In genomic region chr7:16989883-16990413, GRCh38 we compare ENCODE assay signal across 9 cellular contexts.
A peak's percentile ranks its signal among the peaks of the same experiment; 100 is the strongest.
DNase-seq lines count a peak whose midpoint lies in the region; ATAC-seq and TF ChIP-seq lines count a peak whose summit lies in the region.
"Had no signal": no experiment of that assay in that cellular context is flagged by ENCODE, and none has a peak within 500 bp of the region (broad histone marks: within the 10 kb centered on the region; RNA-seq: fewer than 3 reads in every experiment).

No MANE protein-coding gene starts in this region.

- peak; percentile 99 for DNase-seq in COLO829 (ENCODE audit: low spot score)
- peak; percentile 74 for DNase-seq in NCI-H345 (lab: John Stamatoyannopoulos, UW)
- DNase-seq in coronary artery (ENCODE audit: low spot score): peak; percentile 77
- peak in 1 of 2 experiments; percentile 38 for DNase-seq in mesothelial cell of epicardium (ENCODE audit: low spot score in 2 of 2, unreplicated experiment in 2 of 2)
- no peak for DNase-seq in GM20000 (ENCODE audit: low spot score)
- DNase-seq in stimulated activated CD4-positive, alpha-beta T cell treated with anti-CD3 and anti-CD28 coated beads, Interleukin-4, amount 100 ng/mL, for 4 hours: no peak
- DNase-seq in activated naive CD8-positive, alpha-beta T cell treated with anti-CD3 and anti-CD28 coated beads, Interleukin-2, amount 50 U/mL, for 24 hours: no peak
- DNase-seq: activated naive CD8-positive, alpha-beta T cell treated with anti-CD3 and anti-CD28 coated beads, Interleukin-2, amount 10 ng/mL, durations not matched to agents 7 days and 5 days had no signal

- H3K4me3 ChIP-seq in coronary artery: peak overlapping the region; percentile 49

- no peak for ATAC-seq in GM18519 (IDR thresholded peaks at IDR 0.05; ENCODE audit: low FRiP score, unreplicated experiment)
- no peak for ATAC-seq in activated naive CD8-positive, alpha-beta T cell treated with anti-CD3 and anti-CD28 coated beads, Interleukin-2, amount 50 U/mL, for 24 hours

- H3K27ac Mint-ChIP-seq in mesothelial cell of epicardium: peak overlapping the region; percentile 81
- H3K27ac Mint-ChIP-seq in activated naive CD8-positive, alpha-beta T cell treated with anti-CD3 and anti-CD28 coated beads, Interleukin-2, amount 50 U/mL, for 24 hours: no peak overlapping the region
- H3K27ac Mint-ChIP-seq: activated naive CD8-positive, alpha-beta T cell treated with anti-CD3 and anti-CD28 coated beads, Interleukin-2, amount 10 ng/mL, durations not matched to agents 7 days and 5 days had no signal

- H3K36me3 Mint-ChIP-seq in mesothelial cell of epicardium: no peaks in the 10 kb centered on the region
- no peaks in the 10 kb centered on the region for H3K36me3 Mint-ChIP-seq in activated naive CD8-positive, alpha-beta T cell treated with anti-CD3 and anti-CD28 coated beads, Interleukin-2, amount 50 U/mL, for 24 hours (ENCODE audit: low read depth)

- H3K4me3 Mint-ChIP-seq in mesothelial cell of epicardium: peak overlapping the region; percentile 20
- H3K4me3 Mint-ChIP-seq in activated naive CD8-positive, alpha-beta T cell treated with anti-CD3 and anti-CD28 coated beads, Interleukin-2, amount 50 U/mL, for 24 hours: no peak overlapping the region
- H3K4me3 Mint-ChIP-seq: activated naive CD8-positive, alpha-beta T cell treated with anti-CD3 and anti-CD28 coated beads, Interleukin-2, amount 10 ng/mL, durations not matched to agents 7 days and 5 days had no signal

- peak overlapping the region in 1 of 2 donors; percentile 57 for H3K27ac ChIP-seq in coronary artery

- no peak for TF ChIP-seq CTCF in coronary artery (IDR thresholded peaks at IDR 0.05)
- no peak for TF ChIP-seq CTCF in mesothelial cell of epicardium (IDR thresholded peaks at IDR 0.05; ENCODE audit: unreplicated experiment)
- no peak for TF ChIP-seq CTCF in GM20000 (IDR thresholded peaks at IDR 0.05; ENCODE audit: extremely low read depth, missing control alignments)

- peaks cover 1% of the 10 kb centered on the region for H3K9me3 Mint-ChIP-seq in mesothelial cell of epicardium
- no peaks in the 10 kb centered on the region for H3K9me3 Mint-ChIP-seq in activated naive CD8-positive, alpha-beta T cell treated with anti-CD3 and anti-CD28 coated beads, Interleukin-2, amount 50 U/mL, for 24 hours

- no peaks in the 10 kb centered on the region for H3K27me3 Mint-ChIP-seq in mesothelial cell of epicardium (ENCODE audit: low read depth)
- H3K27me3 Mint-ChIP-seq in activated naive CD8-positive, alpha-beta T cell treated with anti-CD3 and anti-CD28 coated beads, Interleukin-2, amount 50 U/mL, for 24 hours: no peaks in the 10 kb centered on the region

- H3K4me1 Mint-ChIP-seq in mesothelial cell of epicardium: peaks cover 20% of the 10 kb centered on the region
- H3K4me1 Mint-ChIP-seq in activated naive CD8-positive, alpha-beta T cell treated with anti-CD3 and anti-CD28 coated beads, Interleukin-2, amount 50 U/mL, for 24 hours: no peaks in the 10 kb centered on the region

Comparison
In these comparisons a context has a peak if more than half of its experiments do, and no peak if none do; other contexts are left out.
1. DNase-seq: peak in COLO829 (single experiment), NCI-H345 (single experiment) and coronary artery (single experiment); none in GM20000 (single experiment), stimulated activated CD4-positive, alpha-beta T cell treated with anti-CD3 and anti-CD28 coated beads, Interleukin-4, amount 100 ng/mL, for 4 hours (0 of 2) and activated naive CD8-positive, alpha-beta T cell treated with anti-CD3 and anti-CD28 coated beads, Interleukin-2, amount 50 U/mL, for 24 hours (single experiment).